In genomic region chr5:172695431-172696054, GRCh38 we compare ENCODE assay signal across 1 cellular context.
TF ChIP-seq lines count a peak whose summit lies in the region.

No MANE protein-coding gene starts in this region.

TF ChIP-seq in IMR-90, 13 proteins besides CTCF, POLR2A, EP300 and RAD21 (continued from another document):
- TF ChIP-seq ELK1 (IDR thresholded peaks at IDR 0.05; ENCODE audit: borderline replicate concordance, low read depth, low read length) (no peak), RFX5 (IDR thresholded peaks at IDR 0.05; ENCODE audit: low read depth, low read length) (no peak), FOS (IDR thresholded peaks at IDR 0.05; ENCODE audit: low read depth, low read length) (no peak), SMC3 (IDR thresholded peaks at IDR 0.05; ENCODE audit: low read depth, low read length) (no peak), CHD1 (IDR thresholded peaks at IDR 0.05; ENCODE audit: low read depth, low read length) (no peak), RCOR1 (IDR thresholded peaks at IDR 0.05; ENCODE audit: insufficient replicate concordance, low read length) (no peak), NFE2L2 (IDR thresholded peaks at IDR 0.05; ENCODE audit: low read depth, low read length) (no peak)
